Comparison of ENCODE assay signal across 1 cellular context in the genomic region with DNA sequence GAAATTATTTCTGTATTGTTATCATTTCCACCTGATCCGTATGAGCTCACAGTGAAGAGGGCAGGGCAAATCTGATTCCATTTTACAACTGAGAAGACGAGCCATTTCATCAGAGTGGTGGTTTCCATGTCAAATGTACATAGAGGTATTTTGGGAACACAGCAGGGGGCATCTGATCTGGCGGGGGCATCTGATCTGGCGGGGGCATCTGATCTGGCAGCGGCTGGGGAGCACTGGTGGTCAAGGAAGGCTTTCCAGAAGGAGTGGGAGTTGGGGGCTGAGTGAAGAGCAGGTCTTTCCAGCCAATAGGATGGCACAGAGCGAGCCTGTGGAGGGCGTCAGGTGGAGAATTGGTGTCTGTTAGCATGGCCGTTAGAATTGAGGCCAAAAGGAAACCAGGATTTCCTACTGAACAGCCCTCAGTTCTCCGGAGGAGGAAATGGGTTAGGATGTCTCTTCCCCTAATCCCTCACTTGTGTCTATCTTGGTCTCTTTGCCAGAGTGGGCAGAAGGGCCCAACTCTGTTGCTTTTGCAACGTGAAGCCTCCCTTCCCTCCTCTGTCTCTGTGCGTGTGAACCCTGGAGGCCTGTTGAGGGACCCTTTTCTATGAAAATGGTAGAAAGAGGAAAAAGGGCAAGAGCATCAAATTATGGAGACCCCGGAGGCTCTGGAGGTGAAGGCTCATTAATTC.
A peak's percentile ranks its signal among the peaks of the same experiment; 100 is the strongest.
TF ChIP-seq lines count a peak whose summit lies in the region.

No MANE protein-coding gene starts in this region.

TF ChIP-seq in K562, 482 proteins besides CTCF, POLR2A, EP300 and RAD21 (continued from another document and continues in another):
- TF ChIP-seq, protein P1, sequence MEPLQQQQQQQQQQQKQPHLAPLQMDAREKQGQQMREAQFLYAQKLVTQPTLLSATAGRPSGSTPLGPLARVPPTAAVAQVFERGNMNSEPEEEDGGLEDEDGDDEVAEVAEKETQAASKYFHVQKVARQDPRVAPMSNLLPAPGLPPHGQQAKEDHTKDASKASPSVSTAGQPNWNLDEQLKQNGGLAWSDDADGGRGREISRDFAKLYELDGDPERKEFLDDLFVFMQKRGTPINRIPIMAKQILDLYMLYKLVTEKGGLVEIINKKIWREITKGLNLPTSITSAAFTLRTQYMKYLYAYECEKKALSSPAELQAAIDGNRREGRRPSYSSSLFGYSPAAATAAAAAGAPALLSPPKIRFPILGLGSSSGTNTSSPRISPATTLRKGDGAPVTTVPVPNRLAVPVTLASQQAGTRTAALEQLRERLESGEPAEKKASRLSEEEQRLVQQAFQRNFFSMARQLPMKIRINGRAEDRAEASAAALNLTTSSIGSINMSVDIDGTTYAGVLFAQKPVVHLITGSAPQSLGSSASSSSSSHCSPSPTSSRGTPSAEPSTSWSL (CRISPR knock-in tag; IDR thresholded peaks at IDR 0.05; ENCODE audit: borderline replicate concordance), result no peak
- no peak for TF ChIP-seq NEUROD1 (IDR thresholded peaks at IDR 0.05; ENCODE audit: borderline replicate concordance, low read depth, low read length, partially characterized antibody)
- TF ChIP-seq CBX5 (IDR thresholded peaks at IDR 0.05; ENCODE audit: borderline replicate concordance, low read depth), result no peak
- TF ChIP-seq, protein P2, sequence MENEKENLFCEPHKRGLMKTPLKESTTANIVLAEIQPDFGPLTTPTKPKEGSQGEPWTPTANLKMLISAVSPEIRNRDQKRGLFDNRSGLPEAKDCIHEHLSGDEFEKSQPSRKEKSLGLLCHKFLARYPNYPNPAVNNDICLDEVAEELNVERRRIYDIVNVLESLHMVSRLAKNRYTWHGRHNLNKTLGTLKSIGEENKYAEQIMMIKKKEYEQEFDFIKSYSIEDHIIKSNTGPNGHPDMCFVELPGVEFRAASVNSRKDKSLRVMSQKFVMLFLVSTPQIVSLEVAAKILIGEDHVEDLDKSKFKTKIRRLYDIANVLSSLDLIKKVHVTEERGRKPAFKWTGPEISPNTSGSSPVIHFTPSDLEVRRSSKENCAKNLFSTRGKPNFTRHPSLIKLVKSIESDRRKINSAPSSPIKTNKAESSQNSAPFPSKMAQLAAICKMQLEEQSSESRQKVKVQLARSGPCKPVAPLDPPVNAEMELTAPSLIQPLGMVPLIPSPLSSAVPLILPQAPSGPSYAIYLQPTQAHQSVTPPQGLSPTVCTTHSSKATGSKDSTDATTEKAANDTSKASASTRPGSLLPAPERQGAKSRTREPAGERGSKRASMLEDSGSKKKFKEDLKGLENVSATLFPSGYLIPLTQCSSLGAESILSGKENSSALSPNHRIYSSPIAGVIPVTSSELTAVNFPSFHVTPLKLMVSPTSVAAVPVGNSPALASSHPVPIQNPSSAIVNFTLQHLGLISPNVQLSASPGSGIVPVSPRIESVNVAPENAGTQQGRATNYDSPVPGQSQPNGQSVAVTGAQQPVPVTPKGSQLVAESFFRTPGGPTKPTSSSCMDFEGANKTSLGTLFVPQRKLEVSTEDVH (IDR thresholded peaks at IDR 0.05; ENCODE audit: low read depth, partially characterized antibody), result no peak
- TF ChIP-seq ZNF217 (CRISPR knock-in tag; IDR thresholded peaks at IDR 0.05), result no peak
- TF ChIP-seq TRIM24 (IDR thresholded peaks at IDR 0.05), result no peak
- TF ChIP-seq DACH1 (IDR thresholded peaks at IDR 0.05; ENCODE audit: partially characterized antibody), result no peak
- peak; percentile 73; the same call in 1 of the 2 replicates for TF ChIP-seq NR2F6 (CRISPR knock-in tag; IDR thresholded peaks at IDR 0.05)
- TF ChIP-seq YBX1 (IDR thresholded peaks at IDR 0.05), result no peak
- TF ChIP-seq ELF1 (tag; IDR thresholded peaks at IDR 0.05), result no peak
- TF ChIP-seq ZBTB8A (IDR thresholded peaks at IDR 0.05; ENCODE audit: partially characterized antibody), result no peak
- no peak for TF ChIP-seq RBM39 (optimal IDR thresholded peaks at IDR 0.05; ENCODE audit: low read depth, low read length)
- TF ChIP-seq, protein P3, sequence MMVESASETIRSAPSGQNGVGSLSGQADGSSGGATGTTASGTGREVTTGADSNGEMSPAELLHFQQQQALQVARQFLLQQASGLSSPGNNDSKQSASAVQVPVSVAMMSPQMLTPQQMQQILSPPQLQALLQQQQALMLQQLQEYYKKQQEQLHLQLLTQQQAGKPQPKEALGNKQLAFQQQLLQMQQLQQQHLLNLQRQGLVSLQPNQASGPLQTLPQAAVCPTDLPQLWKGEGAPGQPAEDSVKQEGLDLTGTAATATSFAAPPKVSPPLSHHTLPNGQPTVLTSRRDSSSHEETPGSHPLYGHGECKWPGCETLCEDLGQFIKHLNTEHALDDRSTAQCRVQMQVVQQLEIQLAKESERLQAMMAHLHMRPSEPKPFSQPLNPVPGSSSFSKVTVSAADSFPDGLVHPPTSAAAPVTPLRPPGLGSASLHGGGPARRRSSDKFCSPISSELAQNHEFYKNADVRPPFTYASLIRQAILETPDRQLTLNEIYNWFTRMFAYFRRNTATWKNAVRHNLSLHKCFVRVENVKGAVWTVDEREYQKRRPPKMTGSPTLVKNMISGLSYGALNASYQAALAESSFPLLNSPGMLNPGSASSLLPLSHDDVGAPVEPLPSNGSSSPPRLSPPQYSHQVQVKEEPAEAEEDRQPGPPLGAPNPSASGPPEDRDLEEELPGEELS (CRISPR knock-in tag; IDR thresholded peaks at IDR 0.05; ENCODE audit: borderline replicate concordance), result 0 out of 2 replicates have a peak, but pooled peaks have one; percentile 40
- TF ChIP-seq SETDB1 (IDR thresholded peaks at IDR 0.05; ENCODE audit: low read length), result no peak
- TF ChIP-seq PTBP1 (IDR thresholded peaks at IDR 0.05; ENCODE audit: low read depth, low read length), result no peak
- TF ChIP-seq, protein P4, sequence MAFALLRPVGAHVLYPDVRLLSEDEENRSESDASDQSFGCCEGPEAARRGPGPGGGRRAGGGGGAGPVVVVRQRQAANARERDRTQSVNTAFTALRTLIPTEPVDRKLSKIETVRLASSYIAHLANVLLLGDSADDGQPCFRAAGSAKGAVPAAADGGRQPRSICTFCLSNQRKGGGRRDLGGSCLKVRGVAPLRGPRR (CRISPR knock-in tag; IDR thresholded peaks at IDR 0.05), result peak; percentile 95
- TF ChIP-seq, protein P5, sequence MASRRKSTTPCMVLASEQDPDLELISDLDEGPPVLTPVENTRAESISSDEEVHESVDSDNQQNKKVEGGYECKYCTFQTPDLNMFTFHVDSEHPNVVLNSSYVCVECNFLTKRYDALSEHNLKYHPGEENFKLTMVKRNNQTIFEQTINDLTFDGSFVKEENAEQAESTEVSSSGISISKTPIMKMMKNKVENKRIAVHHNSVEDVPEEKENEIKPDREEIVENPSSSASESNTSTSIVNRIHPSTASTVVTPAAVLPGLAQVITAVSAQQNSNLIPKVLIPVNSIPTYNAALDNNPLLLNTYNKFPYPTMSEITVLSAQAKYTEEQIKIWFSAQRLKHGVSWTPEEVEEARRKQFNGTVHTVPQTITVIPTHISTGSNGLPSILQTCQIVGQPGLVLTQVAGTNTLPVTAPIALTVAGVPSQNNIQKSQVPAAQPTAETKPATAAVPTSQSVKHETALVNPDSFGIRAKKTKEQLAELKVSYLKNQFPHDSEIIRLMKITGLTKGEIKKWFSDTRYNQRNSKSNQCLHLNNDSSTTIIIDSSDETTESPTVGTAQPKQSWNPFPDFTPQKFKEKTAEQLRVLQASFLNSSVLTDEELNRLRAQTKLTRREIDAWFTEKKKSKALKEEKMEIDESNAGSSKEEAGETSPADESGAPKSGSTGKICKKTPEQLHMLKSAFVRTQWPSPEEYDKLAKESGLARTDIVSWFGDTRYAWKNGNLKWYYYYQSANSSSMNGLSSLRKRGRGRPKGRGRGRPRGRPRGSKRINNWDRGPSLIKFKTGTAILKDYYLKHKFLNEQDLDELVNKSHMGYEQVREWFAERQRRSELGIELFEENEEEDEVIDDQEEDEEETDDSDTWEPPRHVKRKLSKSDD (conservative IDR thresholded peaks at IDR 0.05; ENCODE audit: low read length), result no peak
- no peak for TF ChIP-seq ZNF143 (CRISPR knock-in tag; IDR thresholded peaks at IDR 0.05)
- TF ChIP-seq GATAD2B (IDR thresholded peaks at IDR 0.05; ENCODE audit: borderline replicate concordance), result no peak
- no peak for TF ChIP-seq SMARCB1 (IDR thresholded peaks at IDR 0.05; ENCODE audit: insufficient read length, low read depth)
- peak; percentile 96 for TF ChIP-seq SMAD3 (CRISPR knock-in tag; conservative IDR thresholded peaks at IDR 0.05)
- no peak for TF ChIP-seq MYNN (IDR thresholded peaks at IDR 0.05)
- no peak for TF ChIP-seq MYNN (CRISPR knock-in tag; IDR thresholded peaks at IDR 0.05)
- no peak for TF ChIP-seq GATA2 (CRISPR knock-in tag; IDR thresholded peaks at IDR 0.05)
- peak; percentile 74 for TF ChIP-seq ZNF23 (CRISPR knock-in tag; IDR thresholded peaks at IDR 0.05)
- no peak for TF ChIP-seq EWSR1 (IDR thresholded peaks at IDR 0.05; ENCODE audit: borderline replicate concordance, low read depth, partially characterized antibody)
- TF ChIP-seq HMG20B (CRISPR knock-in tag; IDR thresholded peaks at IDR 0.05), result no peak
- 0 out of 4 replicates have a peak, but pooled peaks of 1 of the 2 experiments have one; percentile 23 for TF ChIP-seq HDAC1 (IDR thresholded peaks at IDR 0.05)
- TF ChIP-seq, protein P6, sequence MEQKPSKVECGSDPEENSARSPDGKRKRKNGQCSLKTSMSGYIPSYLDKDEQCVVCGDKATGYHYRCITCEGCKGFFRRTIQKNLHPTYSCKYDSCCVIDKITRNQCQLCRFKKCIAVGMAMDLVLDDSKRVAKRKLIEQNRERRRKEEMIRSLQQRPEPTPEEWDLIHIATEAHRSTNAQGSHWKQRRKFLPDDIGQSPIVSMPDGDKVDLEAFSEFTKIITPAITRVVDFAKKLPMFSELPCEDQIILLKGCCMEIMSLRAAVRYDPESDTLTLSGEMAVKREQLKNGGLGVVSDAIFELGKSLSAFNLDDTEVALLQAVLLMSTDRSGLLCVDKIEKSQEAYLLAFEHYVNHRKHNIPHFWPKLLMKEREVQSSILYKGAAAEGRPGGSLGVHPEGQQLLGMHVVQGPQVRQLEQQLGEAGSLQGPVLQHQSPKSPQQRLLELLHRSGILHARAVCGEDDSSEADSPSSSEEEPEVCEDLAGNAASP (IDR thresholded peaks at IDR 0.05), result no peak
- TF ChIP-seq RBM34 (IDR thresholded peaks at IDR 0.05; ENCODE audit: borderline replicate concordance, insufficient read depth, low read length), result no peak
- TF ChIP-seq RUNX1 (IDR thresholded peaks at IDR 0.05; ENCODE audit: low read depth), result no peak
- TF ChIP-seq, protein P7, sequence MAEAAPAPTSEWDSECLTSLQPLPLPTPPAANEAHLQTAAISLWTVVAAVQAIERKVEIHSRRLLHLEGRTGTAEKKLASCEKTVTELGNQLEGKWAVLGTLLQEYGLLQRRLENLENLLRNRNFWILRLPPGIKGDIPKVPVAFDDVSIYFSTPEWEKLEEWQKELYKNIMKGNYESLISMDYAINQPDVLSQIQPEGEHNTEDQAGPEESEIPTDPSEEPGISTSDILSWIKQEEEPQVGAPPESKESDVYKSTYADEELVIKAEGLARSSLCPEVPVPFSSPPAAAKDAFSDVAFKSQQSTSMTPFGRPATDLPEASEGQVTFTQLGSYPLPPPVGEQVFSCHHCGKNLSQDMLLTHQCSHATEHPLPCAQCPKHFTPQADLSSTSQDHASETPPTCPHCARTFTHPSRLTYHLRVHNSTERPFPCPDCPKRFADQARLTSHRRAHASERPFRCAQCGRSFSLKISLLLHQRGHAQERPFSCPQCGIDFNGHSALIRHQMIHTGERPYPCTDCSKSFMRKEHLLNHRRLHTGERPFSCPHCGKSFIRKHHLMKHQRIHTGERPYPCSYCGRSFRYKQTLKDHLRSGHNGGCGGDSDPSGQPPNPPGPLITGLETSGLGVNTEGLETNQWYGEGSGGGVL (CRISPR knock-in tag; IDR thresholded peaks at IDR 0.05), result peak; percentile 84
- TF ChIP-seq NFIC (IDR thresholded peaks at IDR 0.05), result peak; percentile 5; the same call in 1 of the 2 replicates
- TF ChIP-seq, protein P8, sequence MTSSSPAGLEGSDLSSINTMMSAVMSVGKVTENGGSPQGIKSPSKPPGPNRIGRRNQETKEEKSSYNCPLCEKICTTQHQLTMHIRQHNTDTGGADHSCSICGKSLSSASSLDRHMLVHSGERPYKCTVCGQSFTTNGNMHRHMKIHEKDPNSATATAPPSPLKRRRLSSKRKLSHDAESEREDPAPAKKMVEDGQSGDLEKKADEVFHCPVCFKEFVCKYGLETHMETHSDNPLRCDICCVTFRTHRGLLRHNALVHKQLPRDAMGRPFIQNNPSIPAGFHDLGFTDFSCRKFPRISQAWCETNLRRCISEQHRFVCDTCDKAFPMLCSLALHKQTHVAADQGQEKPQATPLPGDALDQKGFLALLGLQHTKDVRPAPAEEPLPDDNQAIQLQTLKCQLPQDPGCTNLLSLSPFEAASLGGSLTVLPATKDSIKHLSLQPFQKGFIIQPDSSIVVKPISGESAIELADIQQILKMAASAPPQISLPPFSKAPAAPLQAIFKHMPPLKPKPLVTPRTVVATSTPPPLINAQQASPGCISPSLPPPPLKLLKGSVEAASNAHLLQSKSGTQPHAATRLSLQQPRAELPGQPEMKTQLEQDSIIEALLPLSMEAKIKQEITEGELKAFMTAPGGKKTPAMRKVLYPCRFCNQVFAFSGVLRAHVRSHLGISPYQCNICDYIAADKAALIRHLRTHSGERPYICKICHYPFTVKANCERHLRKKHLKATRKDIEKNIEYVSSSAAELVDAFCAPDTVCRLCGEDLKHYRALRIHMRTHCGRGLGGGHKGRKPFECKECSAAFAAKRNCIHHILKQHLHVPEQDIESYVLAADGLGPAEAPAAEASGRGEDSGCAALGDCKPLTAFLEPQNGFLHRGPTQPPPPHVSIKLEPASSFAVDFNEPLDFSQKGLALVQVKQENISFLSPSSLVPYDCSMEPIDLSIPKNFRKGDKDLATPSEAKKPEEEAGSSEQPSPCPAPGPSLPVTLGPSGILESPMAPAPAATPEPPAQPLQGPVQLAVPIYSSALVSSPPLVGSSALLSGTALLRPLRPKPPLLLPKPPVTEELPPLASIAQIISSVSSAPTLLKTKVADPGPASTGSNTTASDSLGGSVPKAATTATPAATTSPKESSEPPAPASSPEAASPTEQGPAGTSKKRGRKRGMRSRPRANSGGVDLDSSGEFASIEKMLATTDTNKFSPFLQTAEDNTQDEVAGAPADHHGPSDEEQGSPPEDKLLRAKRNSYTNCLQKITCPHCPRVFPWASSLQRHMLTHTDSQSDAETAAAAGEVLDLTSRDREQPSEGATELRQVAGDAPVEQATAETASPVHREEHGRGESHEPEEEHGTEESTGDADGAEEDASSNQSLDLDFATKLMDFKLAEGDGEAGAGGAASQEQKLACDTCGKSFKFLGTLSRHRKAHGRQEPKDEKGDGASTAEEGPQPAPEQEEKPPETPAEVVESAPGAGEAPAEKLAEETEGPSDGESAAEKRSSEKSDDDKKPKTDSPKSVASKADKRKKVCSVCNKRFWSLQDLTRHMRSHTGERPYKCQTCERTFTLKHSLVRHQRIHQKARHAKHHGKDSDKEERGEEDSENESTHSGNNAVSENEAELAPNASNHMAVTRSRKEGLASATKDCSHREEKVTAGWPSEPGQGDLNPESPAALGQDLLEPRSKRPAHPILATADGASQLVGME (CRISPR knock-in tag; IDR thresholded peaks at IDR 0.05), result peak; percentile 81; the same call in 1 of the 2 replicates
- TF ChIP-seq ZNF224 (CRISPR knock-in tag; IDR thresholded peaks at IDR 0.05), result no peak
- TF ChIP-seq NFIX (CRISPR knock-in tag; IDR thresholded peaks at IDR 0.05; ENCODE audit: low read depth), result no peak; the same call in 1 of the 2 replicates
- peak; percentile 88 for TF ChIP-seq PTRF (tag; IDR thresholded peaks at IDR 0.05)
- TF ChIP-seq U2AF1 (optimal IDR thresholded peaks at IDR 0.05; ENCODE audit: low read depth, low read length), result no peak
- no peak for TF ChIP-seq NRF1 (conservative IDR thresholded peaks at IDR 0.05 in 1 of 2, IDR thresholded peaks at IDR 0.05 in 1 of 2)
